Comparison of ENCODE assay signal across 1 cellular context in the genomic region with DNA sequence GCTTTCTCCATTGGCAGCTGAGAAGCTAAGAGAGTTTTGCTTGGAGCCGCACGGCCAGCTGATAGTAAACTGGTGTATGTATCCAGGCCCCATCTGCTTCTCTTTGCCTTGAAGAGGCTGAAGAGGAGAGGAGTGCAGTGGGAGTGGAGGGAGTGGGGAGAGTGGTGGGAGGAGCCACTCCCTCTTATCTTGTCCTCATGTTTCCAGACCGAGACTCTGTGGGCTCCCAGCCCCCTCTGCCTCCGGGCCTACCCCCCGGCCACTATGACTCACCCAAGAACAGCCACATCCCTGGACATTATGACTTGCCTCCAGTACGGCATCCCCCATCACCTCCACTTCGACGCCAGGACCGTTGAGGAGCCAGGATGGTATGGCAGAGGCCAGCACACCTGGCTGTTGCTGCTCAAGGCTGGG.
TF ChIP-seq lines count a peak whose summit lies in the region.

No MANE protein-coding gene starts in this region.

TF ChIP-seq in K562, 482 proteins besides CTCF, POLR2A, EP300 and RAD21 (continued from another document):
- TF ChIP-seq, protein P1, sequence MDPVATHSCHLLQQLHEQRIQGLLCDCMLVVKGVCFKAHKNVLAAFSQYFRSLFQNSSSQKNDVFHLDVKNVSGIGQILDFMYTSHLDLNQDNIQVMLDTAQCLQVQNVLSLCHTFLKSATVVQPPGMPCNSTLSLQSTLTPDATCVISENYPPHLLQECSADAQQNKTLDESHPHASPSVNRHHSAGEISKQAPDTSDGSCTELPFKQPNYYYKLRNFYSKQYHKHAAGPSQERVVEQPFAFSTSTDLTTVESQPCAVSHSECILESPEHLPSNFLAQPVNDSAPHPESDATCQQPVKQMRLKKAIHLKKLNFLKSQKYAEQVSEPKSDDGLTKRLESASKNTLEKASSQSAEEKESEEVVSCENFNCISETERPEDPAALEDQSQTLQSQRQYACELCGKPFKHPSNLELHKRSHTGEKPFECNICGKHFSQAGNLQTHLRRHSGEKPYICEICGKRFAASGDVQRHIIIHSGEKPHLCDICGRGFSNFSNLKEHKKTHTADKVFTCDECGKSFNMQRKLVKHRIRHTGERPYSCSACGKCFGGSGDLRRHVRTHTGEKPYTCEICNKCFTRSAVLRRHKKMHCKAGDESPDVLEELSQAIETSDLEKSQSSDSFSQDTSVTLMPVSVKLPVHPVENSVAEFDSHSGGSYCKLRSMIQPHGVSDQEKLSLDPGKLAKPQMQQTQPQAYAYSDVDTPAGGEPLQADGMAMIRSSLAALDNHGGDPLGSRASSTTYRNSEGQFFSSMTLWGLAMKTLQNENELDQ (CRISPR knock-in tag; IDR thresholded peaks at IDR 0.05; ENCODE audit: borderline replicate concordance): no peak
- no peak for TF ChIP-seq ZNF699 (CRISPR knock-in tag; IDR thresholded peaks at IDR 0.05; ENCODE audit: insufficient replicate concordance)
- no peak for TF ChIP-seq NFYB (IDR thresholded peaks at IDR 0.05; ENCODE audit: extremely low read depth, insufficient read length)
- no peak for TF ChIP-seq FUS (optimal IDR thresholded peaks at IDR 0.05; ENCODE audit: low read depth, low read length)
- no peak for TF ChIP-seq PRMT5 (CRISPR knock-in tag; IDR thresholded peaks at IDR 0.05)
- no peak for TF ChIP-seq ZNF324 (CRISPR knock-in tag; IDR thresholded peaks at IDR 0.05)
- no peak for TF ChIP-seq NFXL1 (CRISPR knock-in tag; IDR thresholded peaks at IDR 0.05)
- TF ChIP-seq SRSF3 (IDR thresholded peaks at IDR 0.05; ENCODE audit: insufficient read depth, low read length): no peak
- no peak for TF ChIP-seq MCM3 (IDR thresholded peaks at IDR 0.05)
- no peak for TF ChIP-seq ZNF717 (CRISPR knock-in tag; IDR thresholded peaks at IDR 0.05)
- peak; percentile 90 for TF ChIP-seq RNF2 (IDR thresholded peaks at IDR 0.05)
- no peak for TF ChIP-seq GABPB2 (CRISPR knock-in tag; conservative IDR thresholded peaks at IDR 0.05)
- no peak for TF ChIP-seq STAG1 (CRISPR knock-in tag; IDR thresholded peaks at IDR 0.05; ENCODE audit: borderline replicate concordance)
- no peak for TF ChIP-seq PTBP1 (IDR thresholded peaks at IDR 0.05; ENCODE audit: low read depth, low read length)
- TF ChIP-seq KAT2B (IDR thresholded peaks at IDR 0.05; ENCODE audit: low read depth, low read length): no peak
- TF ChIP-seq, protein P2, sequence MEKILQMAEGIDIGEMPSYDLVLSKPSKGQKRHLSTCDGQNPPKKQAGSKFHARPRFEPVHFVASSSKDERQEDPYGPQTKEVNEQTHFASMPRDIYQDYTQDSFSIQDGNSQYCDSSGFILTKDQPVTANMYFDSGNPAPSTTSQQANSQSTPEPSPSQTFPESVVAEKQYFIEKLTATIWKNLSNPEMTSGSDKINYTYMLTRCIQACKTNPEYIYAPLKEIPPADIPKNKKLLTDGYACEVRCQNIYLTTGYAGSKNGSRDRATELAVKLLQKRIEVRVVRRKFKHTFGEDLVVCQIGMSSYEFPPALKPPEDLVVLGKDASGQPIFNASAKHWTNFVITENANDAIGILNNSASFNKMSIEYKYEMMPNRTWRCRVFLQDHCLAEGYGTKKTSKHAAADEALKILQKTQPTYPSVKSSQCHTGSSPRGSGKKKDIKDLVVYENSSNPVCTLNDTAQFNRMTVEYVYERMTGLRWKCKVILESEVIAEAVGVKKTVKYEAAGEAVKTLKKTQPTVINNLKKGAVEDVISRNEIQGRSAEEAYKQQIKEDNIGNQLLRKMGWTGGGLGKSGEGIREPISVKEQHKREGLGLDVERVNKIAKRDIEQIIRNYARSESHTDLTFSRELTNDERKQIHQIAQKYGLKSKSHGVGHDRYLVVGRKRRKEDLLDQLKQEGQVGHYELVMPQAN (IDR thresholded peaks at IDR 0.05; ENCODE audit: borderline replicate concordance): no peak
- TF ChIP-seq, protein P3, sequence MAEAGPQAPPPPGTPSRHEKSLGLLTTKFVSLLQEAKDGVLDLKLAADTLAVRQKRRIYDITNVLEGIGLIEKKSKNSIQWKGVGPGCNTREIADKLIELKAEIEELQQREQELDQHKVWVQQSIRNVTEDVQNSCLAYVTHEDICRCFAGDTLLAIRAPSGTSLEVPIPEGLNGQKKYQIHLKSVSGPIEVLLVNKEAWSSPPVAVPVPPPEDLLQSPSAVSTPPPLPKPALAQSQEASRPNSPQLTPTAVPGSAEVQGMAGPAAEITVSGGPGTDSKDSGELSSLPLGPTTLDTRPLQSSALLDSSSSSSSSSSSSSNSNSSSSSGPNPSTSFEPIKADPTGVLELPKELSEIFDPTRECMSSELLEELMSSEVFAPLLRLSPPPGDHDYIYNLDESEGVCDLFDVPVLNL (CRISPR knock-in tag; IDR thresholded peaks at IDR 0.05; ENCODE audit: low read depth): no peak
- TF ChIP-seq SIN3B (IDR thresholded peaks at IDR 0.05; ENCODE audit: low read depth): no peak
- no peak for TF ChIP-seq MAFG (tag; conservative IDR thresholded peaks at IDR 0.05)
- TF ChIP-seq, protein P4, sequence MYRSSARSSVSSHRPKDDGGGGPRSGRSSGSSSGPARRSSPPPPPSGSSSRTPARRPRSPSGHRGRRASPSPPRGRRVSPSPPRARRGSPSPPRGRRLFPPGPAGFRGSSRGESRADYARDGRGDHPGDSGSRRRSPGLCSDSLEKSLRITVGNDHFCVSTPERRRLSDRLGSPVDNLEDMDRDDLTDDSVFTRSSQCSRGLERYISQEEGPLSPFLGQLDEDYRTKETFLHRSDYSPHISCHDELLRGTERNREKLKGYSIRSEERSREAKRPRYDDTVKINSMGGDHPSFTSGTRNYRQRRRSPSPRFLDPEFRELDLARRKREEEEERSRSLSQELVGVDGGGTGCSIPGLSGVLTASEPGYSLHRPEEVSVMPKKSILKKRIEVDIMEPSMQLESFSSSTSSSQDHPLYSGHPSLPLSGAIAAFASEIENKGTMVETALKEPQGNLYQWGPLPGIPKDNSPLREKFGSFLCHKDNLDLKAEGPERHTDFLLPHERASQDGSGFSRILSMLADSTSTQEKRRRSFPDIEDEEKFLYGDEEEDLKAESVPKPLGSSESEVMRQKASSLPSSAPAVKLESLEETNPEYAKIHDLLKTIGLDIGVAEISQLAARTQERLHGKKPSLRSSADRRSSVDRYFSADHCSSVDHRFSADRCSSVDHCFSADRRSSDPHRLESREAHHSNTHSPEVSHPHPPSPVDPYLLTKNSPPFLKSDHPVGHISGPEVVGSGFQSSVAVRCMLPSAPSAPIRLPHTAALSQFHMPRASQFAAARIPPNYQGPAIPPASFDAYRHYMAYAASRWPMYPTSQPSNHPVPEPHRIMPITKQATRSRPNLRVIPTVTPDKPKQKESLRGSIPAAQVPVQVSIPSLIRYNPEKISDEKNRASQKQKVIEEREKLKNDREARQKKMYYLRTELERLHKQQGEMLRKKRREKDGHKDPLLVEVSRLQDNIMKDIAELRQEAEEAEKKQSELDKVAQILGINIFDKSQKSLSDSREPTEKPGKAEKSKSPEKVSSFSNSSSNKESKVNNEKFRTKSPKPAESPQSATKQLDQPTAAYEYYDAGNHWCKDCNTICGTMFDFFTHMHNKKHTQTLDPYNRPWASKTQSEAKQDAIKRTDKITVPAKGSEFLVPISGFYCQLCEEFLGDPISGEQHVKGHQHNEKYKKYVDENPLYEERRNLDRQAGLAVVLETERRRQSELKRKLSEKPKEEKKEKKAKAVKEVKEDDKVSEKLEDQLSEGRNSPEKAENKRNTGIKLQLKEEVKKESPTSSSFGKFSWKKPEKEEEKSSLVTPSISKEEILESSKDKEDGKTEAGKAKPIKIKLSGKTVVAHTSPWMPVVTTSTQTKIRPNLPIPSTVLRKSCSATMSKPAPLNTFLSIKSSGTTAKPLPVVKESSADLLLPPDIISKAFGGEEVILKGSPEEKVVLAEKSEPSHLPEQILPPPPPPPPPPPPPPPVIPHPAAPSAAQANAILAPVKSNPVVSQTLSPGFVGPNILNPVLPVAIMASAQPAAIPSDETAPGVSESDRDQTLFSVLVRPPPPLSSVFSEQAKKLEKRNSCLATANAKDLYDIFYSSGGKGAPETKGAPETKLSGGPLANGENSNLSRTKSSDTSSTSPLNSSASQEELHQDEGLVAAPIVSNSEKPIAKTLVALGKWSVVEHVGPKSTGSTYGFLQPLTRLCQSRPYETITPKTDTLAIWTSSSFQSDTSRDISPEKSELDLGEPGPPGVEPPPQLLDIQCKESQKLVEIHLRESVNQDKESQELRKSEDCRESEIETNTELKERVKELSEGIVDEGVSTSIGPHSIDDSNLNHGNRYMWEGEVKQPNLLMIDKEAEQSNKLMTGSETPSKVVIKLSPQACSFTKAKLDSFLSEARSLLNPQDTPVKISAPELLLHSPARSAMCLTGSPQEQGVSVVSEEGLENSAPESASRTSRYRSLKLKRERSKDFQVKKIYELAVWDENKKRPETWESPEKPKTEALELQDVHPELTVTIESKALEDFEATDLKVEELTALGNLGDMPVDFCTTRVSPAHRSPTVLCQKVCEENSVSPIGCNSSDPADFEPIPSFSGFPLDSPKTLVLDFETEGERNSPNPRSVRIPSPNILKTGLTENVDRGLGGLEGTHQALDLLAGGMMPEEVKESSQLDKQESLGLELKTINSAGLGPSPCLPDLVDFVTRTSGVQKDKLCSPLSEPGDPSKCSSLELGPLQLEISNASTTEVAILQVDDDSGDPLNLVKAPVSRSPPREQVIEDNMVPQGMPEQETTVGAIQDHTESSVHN (IDR thresholded peaks at IDR 0.05; ENCODE audit: borderline replicate concordance in 1 of 2, low read depth in 1 of 2): no peak
- TF ChIP-seq ZNF551 (CRISPR knock-in tag; IDR thresholded peaks at IDR 0.05): no peak
- TF ChIP-seq LCOR (CRISPR knock-in tag; IDR thresholded peaks at IDR 0.05): no peak; the same call in 1 of the 2 replicates
- no peak for TF ChIP-seq ZNF124 (CRISPR knock-in tag; IDR thresholded peaks at IDR 0.05)
- no peak for TF ChIP-seq TAF7 (tag; IDR thresholded peaks at IDR 0.05)
